7 cellular contexts compared by ENCODE assay signal in the genomic region with DNA sequence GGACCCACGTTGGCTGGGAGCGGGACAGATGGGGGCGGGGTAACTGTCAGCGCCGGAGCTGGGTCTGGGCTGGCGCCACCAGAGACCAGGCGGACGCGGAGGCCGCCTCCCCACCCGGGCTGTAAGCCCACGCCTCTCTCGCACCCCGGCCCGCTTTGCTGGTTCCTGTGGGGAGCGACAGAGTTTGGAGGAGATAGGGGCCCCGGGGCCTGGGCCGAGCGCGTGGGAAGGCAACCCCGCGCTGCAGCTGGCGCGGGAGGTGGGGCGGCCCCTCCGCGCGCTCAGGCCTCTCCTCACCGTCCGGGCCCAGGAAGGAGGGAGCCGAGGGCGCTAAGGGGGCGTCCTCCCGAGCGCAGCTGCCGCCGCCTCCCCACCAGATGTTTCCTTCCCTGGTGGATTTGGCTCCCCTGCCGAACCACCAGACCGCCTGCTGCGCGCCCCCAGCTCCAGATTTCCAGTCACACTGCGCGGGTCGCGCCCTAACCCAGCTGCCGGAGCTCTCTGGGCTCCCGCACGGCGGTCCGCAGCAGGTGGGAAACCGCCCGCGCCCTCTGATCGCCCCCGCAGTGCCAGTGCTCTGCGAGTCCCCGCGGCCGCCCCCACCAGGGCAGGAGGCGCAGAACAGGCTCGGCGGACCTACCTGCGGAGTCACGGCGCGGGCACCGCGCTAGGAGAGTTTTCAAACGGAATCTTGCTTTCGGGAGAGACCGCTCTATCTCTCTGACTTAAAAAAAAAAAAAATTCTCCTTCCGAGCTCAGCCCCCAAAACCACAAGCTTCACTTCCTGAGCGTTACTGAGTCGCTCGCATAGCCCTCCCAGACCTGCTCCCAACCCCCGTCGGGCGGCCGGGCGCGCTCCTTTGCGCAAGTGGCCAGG. TPM values are rescaled to one million over a fixed set of nuclear protein-coding genes. Genes with fewer than 3 reads are reported as not detected.
DNase-seq lines count a peak whose midpoint lies in the region; ATAC-seq and TF ChIP-seq lines count a peak whose summit lies in the region.

No MANE protein-coding gene starts in this region.

- ATAC-seq in GM18502 (IDR thresholded peaks at IDR 0.05; ENCODE audit: poor library complexity, unreplicated experiment) (peak; percentile 62), HG02678 (IDR thresholded peaks at IDR 0.05; ENCODE audit: unreplicated experiment) (peak; percentile 55), activated B cell treated with CpG ODN at 0.5 μM for 24 hours (ENCODE audit: low read depth) (peak; percentile 70)

- H3K9me3 Mint-ChIP-seq in activated B cell treated with CpG ODN at 0.5 μM for 24 hours, result no peaks in the 10 kb centered on the region
- no peaks in the 10 kb centered on the region for H3K9me3 Mint-ChIP-seq in chondrocyte (ENCODE audit: low read depth)

- CTCF ChIA-PET in activated B cell treated with CpG ODN at 0.5 μM for 24 hours (lab: Charles Lee), result interaction anchor here (0.5 to 2.0 kb wide), 6 partner anchors 9 to 111 kb away, joined by 3 to 5 read pairs (median 4); no protein-coding TSS in a partner anchor

- H3K27ac Mint-ChIP-seq in activated B cell treated with CpG ODN at 0.5 μM for 24 hours (no peak overlapping the region), chondrocyte (ENCODE audit: unreplicated experiment) (no peak overlapping the region)

- H3K27me3 Mint-ChIP-seq in activated B cell treated with CpG ODN at 0.5 μM for 24 hours (peaks cover 14% of the 10 kb centered on the region), chondrocyte (ENCODE audit: low read depth) (peaks cover 65% of the 10 kb centered on the region)

- peak; percentile 82 for DNase-seq in NCI-H146 (lab: John Stamatoyannopoulos, UW)
- peak; percentile 67 for DNase-seq in activated B cell treated with CpG ODN at 0.5 μM for 24 hours
- no peak for DNase-seq in chondrocyte (ENCODE audit: low spot score)
- peak; percentile 92 for DNase-seq in stimulated activated CD8-positive, alpha-beta memory T cell treated with anti-CD3 and anti-CD28 coated beads, Interleukin-4, amount 100 ng/mL, for 48 hours

- peaks cover 47% of the 10 kb centered on the region for H3K4me1 ChIP-seq in mesodermal cell (ENCODE audit: control insufficient read depth, insufficient read depth, low read length, poor library complexity, severe bottlenecking)

- H3K4me3 Mint-ChIP-seq in activated B cell treated with CpG ODN at 0.5 μM for 24 hours (peak overlapping the region; percentile 90), chondrocyte (ENCODE audit: unreplicated experiment) (peak overlapping the region; percentile 74)

- H3K27ac ChIP-seq in mesodermal cell (ENCODE audit: low read depth, low read length, severe bottlenecking), result no peak overlapping the region

- POLR2A ChIA-PET in activated B cell treated with CpG ODN at 0.5 μM for 24 hours (lab: Charles Lee), result interaction anchor here (0.6 to 3.7 kb wide), 5 partner anchors 9 to 493 kb away, joined by 3 to 17 read pairs (median 5); no protein-coding TSS in a partner anchor

- H3K4me3 ChIP-seq in mesodermal cell (ENCODE audit: extremely low read depth, insufficient read depth, low read length, poor library complexity, severe bottlenecking), result peak overlapping the region; percentile 42

- 0 to 1% methylated on average over 72 to 75 of the region's 82 CpGs for WGBS in mesodermal cell (ENCODE audit: insufficient coverage in 2 of 2), 2 experiments

- intact Hi-C loops in activated B cell treated with CpG ODN at 0.5 μM for 24 hours (cut with micrococcal nuclease), result loop anchor here (1.0 to 2.0 kb wide), 5 partner anchors 9 to 187 kb away; a partner anchor contains a TSS

- H3K9me3 ChIP-seq in mesodermal cell (ENCODE audit: control insufficient read depth, low read length), result no peaks in the 10 kb centered on the region

- TF ChIP-seq CTCF in activated B cell treated with CpG ODN at 0.5 μM for 24 hours (IDR thresholded peaks at IDR 0.05) (no peak), chondrocyte (IDR thresholded peaks at IDR 0.05) (peak; percentile 57)

- H3K36me3 Mint-ChIP-seq in activated B cell treated with CpG ODN at 0.5 μM for 24 hours (ENCODE audit: low read depth) (no peaks in the 10 kb centered on the region), chondrocyte (ENCODE audit: low read depth) (peaks cover 5% of the 10 kb centered on the region)

- H3K36me3 ChIP-seq in mesodermal cell (ENCODE audit: control insufficient read depth, insufficient read depth, low read length), result no peaks in the 10 kb centered on the region

- H3K4me1 Mint-ChIP-seq in activated B cell treated with CpG ODN at 0.5 μM for 24 hours, result peaks cover 27% of the 10 kb centered on the region
- H3K4me1 Mint-ChIP-seq in chondrocyte (ENCODE audit: low read depth), result peaks cover 43% of the 10 kb centered on the region

RNA-seq across cellular contexts. Expression of a gene that starts 1.1 kb away (rescaled TPM):
- total RNA-seq in activated B cell treated with CpG ODN at 0.5 μM for 24 hours (1.2 and 1.7 TPM in 2 replicates), chondrocyte (0.15 TPM in 1 of 3 replicates, not detected in the others)
- polyA plus RNA-seq in mesodermal cell (2013, experiment 1 of 2), result 4.6 TPM
- 2.3 TPM for polyA plus RNA-seq in mesodermal cell (2013, experiment 2 of 2)
